Comparison of ENCODE assay signal across 11 cellular contexts in genomic region chr1:66294692-66295384, GRCh38.
DNase-seq lines count a peak whose midpoint lies in the region; ATAC-seq, FAIRE-seq and TF ChIP-seq lines count a peak whose summit lies in the region.
"Had no signal": no experiment of that assay in that cellular context is flagged by ENCODE, and none has a peak within 500 bp of the region (broad histone marks: within the 10 kb centered on the region; RNA-seq: fewer than 3 reads in every experiment).

No MANE protein-coding gene starts in this region.

- WGBS in endodermal cell (ENCODE audit: insufficient coverage in 1 of 2, insufficient read length in 1 of 2), 2 experiments, result 83 to 89% methylated on average over 1 to 2 of the region's 2 CpGs
- 59 to 76% (median 59%) methylated on average over 2 of the region's 2 CpGs for WGBS in psoas muscle, 3 donors

- peaks cover 3% of the 10 kb centered on the region for H3K4me1 ChIP-seq in endodermal cell (ENCODE audit: control insufficient read depth, insufficient read depth, low read length)
- H3K4me1 ChIP-seq in psoas muscle, result peaks cover 19% of the 10 kb centered on the region
- H3K4me1 ChIP-seq: colonic mucosa had no signal

- H3K27me3 ChIP-seq in MG63 (no peaks in the 10 kb centered on the region), endodermal cell (ENCODE audit: control insufficient read depth, insufficient read depth, low read length, poor library complexity, severe bottlenecking) (no peaks in the 10 kb centered on the region), psoas muscle (ENCODE audit: insufficient read depth in 3 of 3, low read length in 2 of 3) (no peaks in the 10 kb centered on the region)
- H3K27me3 ChIP-seq: colonic mucosa had no signal

- peak; percentile 69 to 90 (median 78) for ATAC-seq in psoas muscle
- no peak for ATAC-seq in GM21390 (IDR thresholded peaks at IDR 0.05; ENCODE audit: unreplicated experiment)

- no peak overlapping the region for H3K4me3 Mint-ChIP-seq in endodermal cell

- H3K27ac ChIP-seq in endodermal cell (ENCODE audit: low read depth, low read length) (no peak overlapping the region), psoas muscle (peak overlapping the region; percentile 53)
- H3K27ac ChIP-seq: colonic mucosa, VCaP had no signal

- no peak overlapping the region for H3K9ac ChIP-seq in endodermal cell (ENCODE audit: extremely low read depth, low read length, poor library complexity, severe bottlenecking)

- no peaks in the 10 kb centered on the region for H3K27me3 Mint-ChIP-seq in endodermal cell (ENCODE audit: insufficient read depth)

- TF ChIP-seq CTCF in endodermal cell (conservative IDR thresholded peaks at IDR 0.05) (no peak), psoas muscle (IDR thresholded peaks at IDR 0.05) (no peak)

- intact Hi-C loops in psoas muscle (cut with DNase I), result loop anchor here in 1 of 2 donors (5.0 kb wide), 1 partner anchor 1328 kb away; the partner anchor contains the start of gene JAK1

- peaks cover 26% of the 10 kb centered on the region for H3K4me1 Mint-ChIP-seq in endodermal cell

- H3K9me3 ChIP-seq in MG63 (no peaks in the 10 kb centered on the region; the same call in 1 of the 2 replicates), endodermal cell (ENCODE audit: control insufficient read depth, low read length) (no peaks in the 10 kb centered on the region), psoas muscle (no peaks in the 10 kb centered on the region)
- H3K9me3 ChIP-seq: colonic mucosa had no signal

- H3K4me3 ChIP-seq in MG63 (no peak overlapping the region), endodermal cell (ENCODE audit: low read length) (no peak overlapping the region), psoas muscle (no peak overlapping the region)
- H3K4me3 ChIP-seq: colonic mucosa had no signal

- no peaks in the 10 kb centered on the region for H3K36me3 ChIP-seq in MG63
- no peaks in the 10 kb centered on the region for H3K36me3 ChIP-seq in endodermal cell (ENCODE audit: control insufficient read depth, insufficient read depth, low read length)
- H3K36me3 ChIP-seq in psoas muscle (ENCODE audit: insufficient read depth in 1 of 2, low read depth in 1 of 2), result no peaks in the 10 kb centered on the region
- H3K36me3 ChIP-seq: colonic mucosa had no signal

- no peaks in the 10 kb centered on the region for H3K9me3 Mint-ChIP-seq in endodermal cell

- DNase-seq in Daoy (ENCODE audit: low read depth) (peak; percentile 64), MG63 (peak; percentile 52), endodermal cell (no peak), psoas muscle (no peak), germinal center (ENCODE audit: low spot score) (no peak), islet precursor cell (no peak), frontal cortex (ENCODE audit: low spot score in 2 of 2) (no peak)
- DNase-seq: colonic mucosa, DND-41 had no signal

- no peaks in the 10 kb centered on the region for H3K36me3 Mint-ChIP-seq in endodermal cell (ENCODE audit: low read depth)

- peak overlapping the region; percentile 28 for H3K27ac Mint-ChIP-seq in endodermal cell

- FAIRE-seq in frontal cortex (lab: Jason Lieb, UNC), result no peak

Comparison
In these comparisons a context has a peak if more than half of its experiments do, and no peak if none do; other contexts are left out.
1. DNase-seq: peak in Daoy (single experiment) and MG63 (single experiment); none in endodermal cell (single experiment), psoas muscle (0 of 2), germinal center (single experiment), islet precursor cell (single experiment) and frontal cortex (0 of 2).